ENCODE assay signal across 25 cellular contexts in the genomic region with DNA sequence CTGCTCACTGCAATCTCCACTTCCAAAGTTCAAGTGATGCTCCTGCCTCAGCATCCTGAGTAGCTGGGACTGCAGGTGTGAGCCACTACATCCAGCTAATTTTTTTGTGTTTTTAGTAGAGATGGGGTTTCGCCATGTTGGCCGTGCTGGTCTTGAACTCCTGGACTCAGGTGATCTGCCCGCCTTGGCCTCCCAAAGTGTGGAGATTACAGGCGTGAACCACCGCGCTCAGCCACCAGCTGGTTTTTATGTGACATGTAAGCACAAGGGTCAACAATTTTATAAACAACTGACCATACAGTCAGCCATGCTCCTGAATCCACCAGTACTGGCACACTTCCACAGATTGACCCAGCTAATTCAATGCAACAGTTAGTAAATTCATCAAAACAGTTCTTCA.
DNase-seq lines count a peak whose midpoint lies in the region; FAIRE-seq and TF ChIP-seq lines count a peak whose summit lies in the region.
"Had no signal": no experiment of that assay in that cellular context is flagged by ENCODE, and none has a peak within 500 bp of the region (broad histone marks: within the 10 kb centered on the region; RNA-seq: fewer than 3 reads in every experiment).

No MANE protein-coding gene starts in this region.

- H2BK12ac ChIP-seq in mesenchymal stem cell (ENCODE audit: low read length in 2 of 2): no peak overlapping the region

- no peak overlapping the region for H3K4ac ChIP-seq in mesenchymal stem cell (ENCODE audit: low read depth in 1 of 2, low read length in 2 of 2)

- H3K36me3 ChIP-seq in mesenchymal stem cell (ENCODE audit: control insufficient read depth in 1 of 2, insufficient read depth in 2 of 2, low read depth in 1 of 2, low read length in 2 of 2): no peaks in the 10 kb centered on the region
- H3K36me3 ChIP-seq: BE2C; BLaER1 treated with 17β-estradiol and CSF1 and Interleukin-3, amounts not matched to agents 10 nM and 100 nM; HAP-1 had no signal

- H3K4me3 ChIP-seq in astrocyte of the cerebellum (ENCODE audit: low read depth, low read length): no peak overlapping the region
- no peak overlapping the region for H3K4me3 ChIP-seq in mesenchymal stem cell (ENCODE audit: insufficient read depth in 1 of 2, low read depth in 1 of 2, low read length in 2 of 2)
- H3K4me3 ChIP-seq in coronary artery: no peak overlapping the region
- H3K4me3 ChIP-seq: A549; BLaER1 treated with 17β-estradiol and CSF1 and Interleukin-3, amounts not matched to agents 10 nM and 100 nM; GM12878; HAP-1 had no signal

- FAIRE-seq in GM19239 (lab: Jason Lieb, UNC): no peak
- FAIRE-seq: A549, GM12878, GM18507, H54 had no signal

- H3K27ac ChIP-seq in C4-2B (peak overlapping the region; percentile 31), mesenchymal stem cell (ENCODE audit: low read length, poor library complexity, severe bottlenecking) (peak overlapping the region; percentile 39), coronary artery (no peak overlapping the region)
- H3K27ac ChIP-seq: A549; BLaER1 treated with 17β-estradiol and CSF1 and Interleukin-3, amounts not matched to agents 10 nM and 100 nM had no signal

- no peak overlapping the region for H3K9ac ChIP-seq in mesenchymal stem cell (ENCODE audit: low read length)
- H3K9ac ChIP-seq: BLaER1 treated with 17β-estradiol and CSF1 and Interleukin-3, amounts not matched to agents 10 nM and 100 nM had no signal

- no peak overlapping the region for H2AFZ ChIP-seq in mesenchymal stem cell (ENCODE audit: low read depth, low read length)

- no peak overlapping the region for H3K14ac ChIP-seq in mesenchymal stem cell (ENCODE audit: low read length in 2 of 2)

- DNase-seq in M059J (ENCODE audit: low read depth) (peak; percentile 22), astrocyte of the cerebellum (ENCODE audit: low read depth) (peak; percentile 1), mesenchymal stem cell (no peak), GM19239 (ENCODE audit: insufficient read length, low spot score) (no peak), MV-4-11 (lab: John Stamatoyannopoulos, UW) (no peak), coronary artery (ENCODE audit: low spot score) (no peak)
- DNase-seq: 8988T; ACHN; AML-193; BE2C; Calu3; CD4-positive, alpha-beta memory T cell; COR-L47; DMS79; EL; GDM1; GOT3; HFFc6 had no signal

- H4K8ac ChIP-seq in mesenchymal stem cell (ENCODE audit: low read length): no peak overlapping the region

- no peak overlapping the region for H2AK5ac ChIP-seq in mesenchymal stem cell (ENCODE audit: low read length, severe bottlenecking)

- peaks cover 3% of the 10 kb centered on the region for H3K4me1 ChIP-seq in mesenchymal stem cell (ENCODE audit: control insufficient read depth, insufficient read depth, low read depth, low read length)
- H3K4me1 ChIP-seq: A549, BE2C, HAP-1 had no signal

- no peaks in the 10 kb centered on the region for H3K79me1 ChIP-seq in mesenchymal stem cell (replicated peaks; ENCODE audit: low read length, poor library complexity, severe bottlenecking)

- H3K27me3 ChIP-seq in mesenchymal stem cell (ENCODE audit: control insufficient read depth in 1 of 2, insufficient read depth in 1 of 2, low read length in 2 of 2): no peaks in the 10 kb centered on the region
- H3K27me3 ChIP-seq: BE2C; BLaER1 treated with 17β-estradiol and CSF1 and Interleukin-3, amounts not matched to agents 10 nM and 100 nM had no signal

- in situ Hi-C loops in astrocyte of the cerebellum (cut with HindIII; ENCODE audit: low sequenced_read_pairs): no loop called here

- H3K4me2 ChIP-seq in mesenchymal stem cell (ENCODE audit: low read length, poor library complexity, severe bottlenecking): no peak overlapping the region
- H3K4me2 ChIP-seq: A549; BLaER1 treated with 17β-estradiol and CSF1 and Interleukin-3, amounts not matched to agents 10 nM and 100 nM had no signal

- H2BK5ac ChIP-seq in mesenchymal stem cell (ENCODE audit: low read depth, low read length, poor library complexity, severe bottlenecking): no peak overlapping the region

- H4K91ac ChIP-seq in mesenchymal stem cell (ENCODE audit: low read length): no peak overlapping the region

- H3K23ac ChIP-seq in mesenchymal stem cell (ENCODE audit: low read length in 2 of 2): no peak overlapping the region

- no peak overlapping the region for H2BK120ac ChIP-seq in mesenchymal stem cell (ENCODE audit: low read depth, low read length)

- WGBS in mesenchymal stem cell: 84% methylated on average over 6 of the region's 6 CpGs

- no peak overlapping the region for H3K18ac ChIP-seq in mesenchymal stem cell (ENCODE audit: low read depth in 1 of 2, low read length in 2 of 2)

- no peak overlapping the region for H2BK15ac ChIP-seq in mesenchymal stem cell (ENCODE audit: low read depth, poor library complexity, severe bottlenecking)

- TF ChIP-seq CTCF in C4-2B (conservative IDR thresholded peaks at IDR 0.05): no peak
- no peak for TF ChIP-seq CTCF in astrocyte of the cerebellum (IDR thresholded peaks at IDR 0.05; ENCODE audit: low read depth, low read length, missing control alignments)
- no peak for TF ChIP-seq CTCF in coronary artery (IDR thresholded peaks at IDR 0.05)

- no peaks in the 10 kb centered on the region for H3K9me3 ChIP-seq in mesenchymal stem cell (ENCODE audit: control insufficient read depth, low read length)
- H3K9me3 ChIP-seq: A549; BE2C; BLaER1 treated with 17β-estradiol and CSF1 and Interleukin-3, amounts not matched to agents 10 nM and 100 nM; HAP-1 had no signal

Comparison
In these comparisons a context has a peak if more than half of its experiments do, and no peak if none do; other contexts are left out.
1. H3K27ac ChIP-seq: peak in C4-2B (single experiment) and mesenchymal stem cell (single experiment); none in coronary artery (0 of 2).
2. DNase-seq: peak in M059J (single experiment) and astrocyte of the cerebellum (single experiment); none in mesenchymal stem cell (single experiment), GM19239 (single experiment), MV-4-11 (single experiment) and coronary artery (single experiment).